10 cellular contexts compared by ENCODE assay signal in the genomic region with DNA sequence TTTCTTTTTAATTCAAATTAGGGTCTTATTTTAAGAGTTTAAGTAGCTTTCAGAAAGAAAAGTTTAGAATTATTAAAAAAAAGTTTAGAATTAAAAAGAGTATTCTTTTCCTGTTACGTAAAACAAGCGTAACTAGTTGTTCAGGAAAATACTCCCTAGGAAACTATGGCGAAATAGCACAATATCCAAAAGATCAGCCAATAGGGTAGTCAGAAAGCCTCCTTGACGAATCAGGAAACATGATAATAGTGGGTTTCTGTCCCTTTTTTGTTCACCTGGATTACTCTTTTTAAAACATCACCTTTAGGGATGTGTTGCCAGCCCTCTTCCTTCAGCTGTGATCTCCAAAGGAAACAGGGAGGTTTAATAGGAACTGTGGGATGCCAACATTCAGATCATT. TPM values are rescaled to one million over a fixed set of nuclear protein-coding genes. Genes with fewer than 3 reads are reported as not detected.
DNase-seq lines count a peak whose midpoint lies in the region; ATAC-seq, FAIRE-seq and TF ChIP-seq lines count a peak whose summit lies in the region.
"Had no signal": no experiment of that assay in that cellular context is flagged by ENCODE, and none has a peak within 500 bp of the region (broad histone marks: within the 10 kb centered on the region; RNA-seq: fewer than 3 reads in every experiment).

No MANE protein-coding gene starts in this region.

- FAIRE-seq in pancreas (lab: Jason Lieb, UNC) = no peak

- no peak for TF ChIP-seq CTCF in CD4-positive, alpha-beta T cell (IDR thresholded peaks at IDR 0.05)
- TF ChIP-seq CTCF in HEK293 (tag by site-specific recombination; IDR thresholded peaks at IDR 0.05) = no peak
- no peak for TF ChIP-seq CTCF in nephron (IDR thresholded peaks at IDR 0.05; ENCODE audit: unreplicated experiment in 3 of 3)
- TF ChIP-seq CTCF in pancreas (IDR thresholded peaks at IDR 0.05) = no peak

- peaks cover 12% of the 10 kb centered on the region for H3K4me1 ChIP-seq in HEK293 (ENCODE audit: control insufficient read depth, insufficient read depth, low read length)
- no peaks in the 10 kb centered on the region for H3K4me1 ChIP-seq in pancreas

- 81% methylated on average over 4 of the region's 4 CpGs for whole genome bisulfite sequencing in pancreas, 2 donors

- POLR2A ChIA-PET in CD4-positive, alpha-beta T cell (lab: Charles Lee) = interaction anchor here (1.8 to 5.1 kb wide), 3 partner anchors 10 to 24 kb away, joined by 5 to 55 read pairs (median 23); partner anchors contain the start of gene S1PR1
- POLR2A ChIA-PET in HEK293 (lab: Yijun Ruan, JAX) = no interaction called here

- no peak for DNase-seq in CD4-positive, alpha-beta T cell
- DNase-seq in central memory CD8-positive, alpha-beta T cell (ENCODE audit: low spot score in 2 of 2) = no peak
- DNase-seq in pancreas (no peak), NCI-H1105 (lab: John Stamatoyannopoulos, UW) (no peak), T-helper 9 cell (no peak), DMS 273 treated with DMSO at 0.1 percent for 48 hours (lab: John Stamatoyannopoulos, UW) (no peak)
- DNase-seq: NCI-H2171 treated with DMSO at 0.1 percent for 48 hours had no signal

- no peaks in the 10 kb centered on the region for H3K36me3 Mint-ChIP-seq in CD4-positive, alpha-beta T cell (ENCODE audit: low read depth)
- H3K36me3 Mint-ChIP-seq in central memory CD8-positive, alpha-beta T cell (ENCODE audit: insufficient read depth) = no peaks in the 10 kb centered on the region
- no peaks in the 10 kb centered on the region for H3K36me3 Mint-ChIP-seq in nephron (ENCODE audit: low read depth)

- CTCF ChIA-PET in CD4-positive, alpha-beta T cell (lab: Charles Lee) = interaction anchor here (1.0 to 4.7 kb wide), 3 partner anchors 17 to 23 kb away, joined by 3 to 26 read pairs (median 4); no protein-coding TSS in a partner anchor
- CTCF ChIA-PET in HEK293 (lab: Yijun Ruan, JAX) = interaction anchor here (1.3 kb wide), 1 partner anchor 24 kb away, joined by 4 read pairs; no protein-coding TSS in a partner anchor

- no peak overlapping the region for H3K27ac ChIP-seq in CD4-positive, alpha-beta T cell (ENCODE audit: low read depth, low read length)
- H3K27ac ChIP-seq in HEK293 (ENCODE audit: extremely low read depth, low read depth, low read length) (peak overlapping the region; percentile 66), pancreas (no peak overlapping the region)
- H3K27ac ChIP-seq: tibial nerve had no signal

- intact Hi-C loops in CD4-positive, alpha-beta T cell (cut with DNase I, micrococcal nuclease) = loop anchor here in 1 of 2 experiments (2.0 kb wide), 1 partner anchor 47 kb away; no protein-coding TSS in a partner anchor
- intact Hi-C loops in pancreas (cut with DNase I) = no loop called here

- H3K4me3 Mint-ChIP-seq in CD4-positive, alpha-beta T cell = peak overlapping the region; percentile 83
- peak overlapping the region; percentile 70 for H3K4me3 Mint-ChIP-seq in central memory CD8-positive, alpha-beta T cell
- no peak overlapping the region for H3K4me3 Mint-ChIP-seq in nephron

- H3K4me3 ChIP-seq in HEK293 (ENCODE audit: low read depth, low read length) (no peak overlapping the region), pancreas (no peak overlapping the region)
- H3K4me3 ChIP-seq: tibial nerve had no signal

- H3K27me3 Mint-ChIP-seq in CD4-positive, alpha-beta T cell = no peaks in the 10 kb centered on the region
- no peaks in the 10 kb centered on the region for H3K27me3 Mint-ChIP-seq in central memory CD8-positive, alpha-beta T cell
- H3K27me3 Mint-ChIP-seq in nephron (ENCODE audit: low read depth) = no peaks in the 10 kb centered on the region

- no peak for ATAC-seq in CD4-positive, alpha-beta T cell (ENCODE audit: poor library complexity)
- ATAC-seq in central memory CD8-positive, alpha-beta T cell (replicated peaks; ENCODE audit: extremely low read depth, poor library complexity, severe bottlenecking) = no peak
- no peak for ATAC-seq in pancreas

- H3K9me3 Mint-ChIP-seq in CD4-positive, alpha-beta T cell = no peaks in the 10 kb centered on the region
- H3K9me3 Mint-ChIP-seq in central memory CD8-positive, alpha-beta T cell = no peaks in the 10 kb centered on the region
- no peaks in the 10 kb centered on the region for H3K9me3 Mint-ChIP-seq in nephron

- peaks cover 85% of the 10 kb centered on the region for H3K4me1 Mint-ChIP-seq in CD4-positive, alpha-beta T cell (ENCODE audit: low read depth)
- peaks cover 78% of the 10 kb centered on the region for H3K4me1 Mint-ChIP-seq in central memory CD8-positive, alpha-beta T cell
- H3K4me1 Mint-ChIP-seq in nephron = peaks cover 9% of the 10 kb centered on the region

- H3K9me3 ChIP-seq in CD4-positive, alpha-beta T cell (ENCODE audit: control insufficient read depth, low read length) = no peaks in the 10 kb centered on the region
- H3K9me3 ChIP-seq in HEK293 (ENCODE audit: control insufficient read depth, insufficient read depth, low read depth, low read length) (no peaks in the 10 kb centered on the region), pancreas (no peaks in the 10 kb centered on the region)
- H3K9me3 ChIP-seq: tibial nerve had no signal

- H3K27me3 ChIP-seq in CD4-positive, alpha-beta T cell (ENCODE audit: control insufficient read depth, insufficient read depth, low read length) = no peaks in the 10 kb centered on the region
- H3K27me3 ChIP-seq in pancreas = no peaks in the 10 kb centered on the region
- H3K27me3 ChIP-seq: tibial nerve had no signal

- peak overlapping the region; percentile 88 for H3K27ac Mint-ChIP-seq in CD4-positive, alpha-beta T cell
- H3K27ac Mint-ChIP-seq in central memory CD8-positive, alpha-beta T cell (ENCODE audit: low read depth) = peak overlapping the region; percentile 67
- H3K27ac Mint-ChIP-seq in nephron = peak overlapping the region in 2 of 3 experiments; percentile 3 to 82

- H3K36me3 ChIP-seq in HEK293 (ENCODE audit: control insufficient read depth in 2 of 2, insufficient read depth in 1 of 2, low read length in 2 of 2) (no peaks in the 10 kb centered on the region), pancreas (no peaks in the 10 kb centered on the region)
- H3K36me3 ChIP-seq: tibial nerve had no signal

TF ChIP-seq in HEK293, 187 proteins besides CTCF, POLR2A, EP300 and RAD21 (continues in another document):
- TF ChIP-seq ZNF600 (tag by site-specific recombination; IDR thresholded peaks at IDR 0.05) (no peak), ZNF37A (tag by site-specific recombination; IDR thresholded peaks at IDR 0.05) (no peak), WT1 (tag by site-specific recombination; IDR thresholded peaks at IDR 0.05) (no peak), ZNF501 (tag by site-specific recombination; IDR thresholded peaks at IDR 0.05) (no peak), ZNF26 (tag by site-specific recombination; IDR thresholded peaks at IDR 0.05) (no peak), KLF1 (tag by site-specific recombination; IDR thresholded peaks at IDR 0.05) (no peak), ZNF311 (tag by site-specific recombination; IDR thresholded peaks at IDR 0.05; ENCODE audit: borderline replicate concordance) (no peak), ZNF704 (tag by site-specific recombination; IDR thresholded peaks at IDR 0.05) (no peak), INSM2 (tag by site-specific recombination; IDR thresholded peaks at IDR 0.05) (no peak)
- TF ChIP-seq, protein P1, sequence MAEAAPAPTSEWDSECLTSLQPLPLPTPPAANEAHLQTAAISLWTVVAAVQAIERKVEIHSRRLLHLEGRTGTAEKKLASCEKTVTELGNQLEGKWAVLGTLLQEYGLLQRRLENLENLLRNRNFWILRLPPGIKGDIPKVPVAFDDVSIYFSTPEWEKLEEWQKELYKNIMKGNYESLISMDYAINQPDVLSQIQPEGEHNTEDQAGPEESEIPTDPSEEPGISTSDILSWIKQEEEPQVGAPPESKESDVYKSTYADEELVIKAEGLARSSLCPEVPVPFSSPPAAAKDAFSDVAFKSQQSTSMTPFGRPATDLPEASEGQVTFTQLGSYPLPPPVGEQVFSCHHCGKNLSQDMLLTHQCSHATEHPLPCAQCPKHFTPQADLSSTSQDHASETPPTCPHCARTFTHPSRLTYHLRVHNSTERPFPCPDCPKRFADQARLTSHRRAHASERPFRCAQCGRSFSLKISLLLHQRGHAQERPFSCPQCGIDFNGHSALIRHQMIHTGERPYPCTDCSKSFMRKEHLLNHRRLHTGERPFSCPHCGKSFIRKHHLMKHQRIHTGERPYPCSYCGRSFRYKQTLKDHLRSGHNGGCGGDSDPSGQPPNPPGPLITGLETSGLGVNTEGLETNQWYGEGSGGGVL (tag by site-specific recombination; IDR thresholded peaks at IDR 0.05) = no peak

RNA-seq across cellular contexts. Expression of gene S1PR1, which starts 25.2 kb away (rescaled TPM):
- total RNA-seq in CD4-positive, alpha-beta T cell = 100 to 1,000 TPM; 397 to 414 TPM
- total RNA-seq in pancreas = 1 to 10 TPM; 2.3 to 6.5 (median 5.7) TPM
- polyA plus RNA-seq in pancreas = 10 to 100 TPM in 1 of 2 donors, 1 to 10 TPM in 1; 4.0 to 10.1 TPM

Comparison
In these comparisons a context has a peak if more than half of its experiments do, and no peak if none do; other contexts are left out.
1. H3K4me3 Mint-ChIP-seq: peak in CD4-positive, alpha-beta T cell (single experiment) and central memory CD8-positive, alpha-beta T cell (single experiment); none in nephron (0 of 3).
2. RNA of gene S1PR1, which starts 25.2 kb away (total RNA-seq): 397 to 414 TPM in CD4-positive, alpha-beta T cell; 2.3 to 6.5 TPM in pancreas; every median in the first group is over 10 times any median in the second.
3. Peak in every context shown above with its lines, with median percentiles within 50 percentile points of each other: H3K27ac Mint-ChIP-seq.